8 cellular contexts compared by ENCODE assay signal in the genomic region with DNA sequence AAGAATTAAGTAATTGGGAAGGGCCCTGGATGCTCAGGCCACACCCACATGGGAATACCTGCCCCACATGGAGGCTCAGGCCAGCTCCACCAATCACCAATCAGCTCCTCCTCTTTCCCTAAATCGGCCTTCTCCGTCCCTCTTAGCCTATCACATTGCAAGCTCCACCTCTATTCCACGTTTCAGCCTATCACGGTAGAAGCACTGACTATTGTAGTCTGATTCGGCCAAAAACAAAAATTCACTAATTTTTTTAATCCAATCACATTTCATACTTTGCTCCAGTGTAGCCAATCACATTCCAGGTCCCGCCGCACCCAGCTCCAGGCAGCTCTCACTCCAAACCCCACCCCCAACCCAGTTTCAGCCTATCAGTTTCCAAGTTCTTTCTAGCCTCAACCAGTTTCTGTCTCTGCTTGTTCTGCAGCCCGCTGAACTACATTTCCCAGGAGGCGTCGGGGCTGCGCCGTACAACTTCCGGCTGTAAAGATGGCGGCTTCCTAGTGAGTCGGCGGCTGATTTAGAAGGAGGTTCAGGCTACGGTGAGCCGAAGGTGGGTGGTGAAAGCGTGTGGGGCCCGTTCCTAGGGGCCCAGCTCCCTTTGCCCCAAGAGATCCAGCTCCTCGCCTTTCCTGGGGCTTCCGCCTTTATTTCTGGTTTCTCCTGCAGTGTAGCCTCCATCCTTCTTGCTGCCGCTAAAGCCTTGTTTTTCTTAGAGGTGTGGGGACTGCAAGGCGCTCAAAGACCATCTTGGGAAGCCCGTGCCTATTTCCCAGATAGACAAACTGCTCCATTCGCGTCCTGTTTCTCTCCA. TPM values are rescaled to one million over a fixed set of nuclear protein-coding genes. Genes with fewer than 3 reads are reported as not detected.
DNase-seq lines count a peak whose midpoint lies in the region; ATAC-seq and TF ChIP-seq lines count a peak whose summit lies in the region.

A gene (plus strand): TSS at position 469 of the 814 bp plus-strand sequence. CDS start 1,364 bp downstream, outside the sequence.

- POLR2A ChIA-PET in activated B cell treated with CpG ODN at 0.5 μM for 24 hours (lab: Charles Lee) = interaction anchor here (0.5 to 3.1 kb wide), 27 partner anchors 8 to 1000 kb away, joined by 3 to 40 read pairs (median 4); a partner anchor contains a TSS

- H3K4me3 Mint-ChIP-seq in activated B cell treated with CpG ODN at 0.5 μM for 24 hours (peak within 1 kb of the TSS; percentile 91), immature natural killer cell (peak within 1 kb of the TSS; percentile 71 to 89 (median 82))

- H3K27me3 Mint-ChIP-seq in activated B cell treated with CpG ODN at 0.5 μM for 24 hours = no peaks in the 10 kb centered on the region
- peaks cover 5 to 9% (median 6%) of the 10 kb centered on the region in 3 donors for H3K27me3 Mint-ChIP-seq in immature natural killer cell (ENCODE audit: low read depth in 3 of 3)

- CTCF ChIA-PET in activated B cell treated with CpG ODN at 0.5 μM for 24 hours (lab: Charles Lee) = interaction anchor here (0.6 to 1.9 kb wide), 10 partner anchors 13 to 432 kb away, joined by 3 to 6 read pairs (median 3); a partner anchor contains a TSS

- in situ Hi-C loops in GM18951 (cut with MboI; ENCODE audit: low sequenced_read_pairs, unreplicated experiment) = no loop called here

- H3K9me3 Mint-ChIP-seq in activated B cell treated with CpG ODN at 0.5 μM for 24 hours (no peaks in the 10 kb centered on the region), immature natural killer cell (no peaks in the 10 kb centered on the region)

- ATAC-seq in HG03196 (IDR thresholded peaks at IDR 0.05; ENCODE audit: unreplicated experiment) (peak; percentile 89), activated B cell treated with CpG ODN at 0.5 μM for 24 hours (ENCODE audit: low read depth) (peak; percentile 89)

- H3K27ac ChIP-seq in caudate nucleus (ENCODE audit: low read depth, low read length) = peak within 1 kb of the TSS; percentile 54

- H3K4me1 Mint-ChIP-seq in activated B cell treated with CpG ODN at 0.5 μM for 24 hours (peaks cover 29% of the 10 kb centered on the region), immature natural killer cell (peaks cover 18 to 19% of the 10 kb centered on the region in 2 donors)

- H3K36me3 Mint-ChIP-seq in activated B cell treated with CpG ODN at 0.5 μM for 24 hours (ENCODE audit: low read depth) (peaks cover 26% of the 10 kb centered on the region), immature natural killer cell (peaks cover 0 to 10% (median 0%) of the 10 kb centered on the region in 3 donors)

- DNase-seq in AG08395 (ENCODE audit: low spot score) = peak; percentile 100
- DNase-seq in NCI-H345 (lab: John Stamatoyannopoulos, UW) = peak; percentile 95
- peak; percentile 81 for DNase-seq in activated B cell treated with CpG ODN at 0.5 μM for 24 hours
- peak; percentile 78 to 100 (median 97) for DNase-seq in caudate nucleus (lab: John Stamatoyannopoulos, UW)
- peak; percentile 97 for DNase-seq in immature natural killer cell
- peak; percentile 96 for DNase-seq in smooth muscle cell of the brain vasculature (ENCODE audit: low read depth, low spot score)

- no peak for TF ChIP-seq CTCF in activated B cell treated with CpG ODN at 0.5 μM for 24 hours (IDR thresholded peaks at IDR 0.05)

- intact Hi-C loops in activated B cell treated with CpG ODN at 0.5 μM for 24 hours (cut with micrococcal nuclease) = loop anchor here (1.0 to 5.0 kb wide), 12 partner anchors 14 to 1935 kb away; a partner anchor contains a TSS

- H3K27ac Mint-ChIP-seq in activated B cell treated with CpG ODN at 0.5 μM for 24 hours = peak within 1 kb of the TSS; percentile 93
- H3K27ac Mint-ChIP-seq in immature natural killer cell = peak within 1 kb of the TSS; percentile 65 to 94 (median 84)

- TF ChIP-seq POLR2A in GM18951 (IDR thresholded peaks at IDR 0.05; ENCODE audit: extremely low read depth, insufficient read depth, insufficient read length) = peak; percentile 76

RNA-seq across cellular contexts. Expression of the gene that starts here (rescaled TPM):
- total RNA-seq in activated B cell treated with CpG ODN at 0.5 μM for 24 hours = 121 and 135 TPM in 2 replicates
- 100 to 1,000 TPM; 135 to 218 (median 141) TPM for polyA plus RNA-seq in immature natural killer cell

Comparison
In these comparisons a context has a peak if more than half of its experiments do, and no peak if none do; other contexts are left out.
1. Peak in every context shown above with its lines: DNase-seq, ATAC-seq and H3K27ac ChIP-seq.